ENCODE assay signal across 16 cellular contexts in the genomic region with DNA sequence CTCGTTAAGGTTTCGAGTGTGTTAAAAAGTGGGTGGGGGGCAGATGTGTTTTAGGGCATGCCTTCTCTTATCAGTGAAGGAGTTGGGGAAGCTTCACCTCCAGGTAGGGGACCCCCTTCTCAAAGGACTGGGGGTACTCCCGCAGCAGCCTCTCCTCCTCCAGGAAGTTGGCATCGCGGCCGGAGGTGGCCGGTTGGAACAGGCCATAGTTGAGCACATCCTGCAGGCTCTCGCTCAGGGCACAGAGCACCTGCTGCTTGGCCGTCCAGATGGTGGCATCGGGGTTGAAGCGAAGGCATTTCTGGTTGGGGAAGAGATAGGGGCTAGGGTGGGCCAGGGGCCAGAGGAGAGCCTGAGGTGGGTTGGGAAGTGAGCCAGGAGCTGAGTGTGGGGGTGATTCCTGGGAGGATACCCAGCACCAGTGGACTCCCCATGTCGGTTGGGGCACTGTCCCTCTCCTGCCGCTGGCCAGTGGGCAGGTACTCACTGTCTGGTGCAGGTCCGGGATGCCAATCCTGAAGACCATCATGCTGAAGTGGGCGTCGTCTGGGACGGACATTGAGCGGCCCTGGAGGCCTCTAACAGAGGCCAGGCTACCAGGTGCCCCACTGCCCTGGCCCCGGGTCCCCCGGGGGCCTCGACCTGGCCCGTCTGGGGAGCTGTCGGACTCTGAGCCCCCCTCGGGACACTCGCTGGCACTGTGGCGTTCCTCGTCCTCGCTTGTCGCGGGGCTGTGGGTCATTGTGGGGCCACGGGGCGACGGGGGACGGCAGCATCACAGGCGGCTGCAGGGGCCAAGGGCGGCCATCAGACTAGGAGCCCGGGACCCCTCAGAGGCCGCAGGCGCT. TPM values are rescaled to one million over a fixed set of nuclear protein-coding genes. Genes with fewer than 3 reads are reported as not detected.
A peak's percentile ranks its signal among the peaks of the same experiment; 100 is the strongest.
DNase-seq lines count a peak whose midpoint lies in the region; ATAC-seq and TF ChIP-seq lines count a peak whose summit lies in the region.
"Had no signal": no experiment of that assay in that cellular context is flagged by ENCODE, and none has a peak within 500 bp of the region (broad histone marks: within the 10 kb centered on the region; RNA-seq: fewer than 3 reads in every experiment).

No MANE protein-coding gene starts in this region.

- ATAC-seq in CD4-positive, alpha-beta T cell (ENCODE audit: poor library complexity) = no peak
- ATAC-seq in foreskin keratinocyte = no peak
- ATAC-seq: GM23338 had no signal

- CTCF ChIA-PET in CD4-positive, alpha-beta T cell (lab: Charles Lee) = no interaction called here

- H3K27ac Mint-ChIP-seq in CD4-positive, alpha-beta T cell = no peak overlapping the region
- H3K27ac Mint-ChIP-seq in endothelial cell (ENCODE audit: unreplicated experiment) (no peak overlapping the region), neural crest cell (ENCODE audit: unreplicated experiment) (no peak overlapping the region)
- H3K27ac Mint-ChIP-seq: CD4-positive, CD25-positive, alpha-beta regulatory T cell; GM23338; IgD-negative memory B cell had no signal

- H3K36me3 ChIP-seq in MM.1S (replicated peaks; ENCODE audit: insufficient read depth, low read length) = no peaks in the 10 kb centered on the region
- H3K36me3 ChIP-seq: HAP-1 had no signal

- H3K27ac ChIP-seq in CD4-positive, alpha-beta T cell (ENCODE audit: low read depth, low read length) = no peak overlapping the region
- H3K27ac ChIP-seq in MM.1S (ENCODE audit: low read length) = no peak overlapping the region
- no peak overlapping the region for H3K27ac ChIP-seq in foreskin keratinocyte
- H3K27ac ChIP-seq: A549 had no signal

- no peak overlapping the region for H2AFZ ChIP-seq in MM.1S (ENCODE audit: low read length)
- H2AFZ ChIP-seq: GM23338 had no signal

- peaks cover 63% of the 10 kb centered on the region for H3K27me3 ChIP-seq in CD4-positive, alpha-beta T cell (ENCODE audit: control insufficient read depth, insufficient read depth, low read length)
- H3K27me3 ChIP-seq in MM.1S (replicated peaks; ENCODE audit: insufficient read depth, low read length) = peaks cover 71% of the 10 kb centered on the region
- H3K27me3 ChIP-seq in foreskin keratinocyte = peaks cover 47% of the 10 kb centered on the region

- H3K36me3 Mint-ChIP-seq in CD4-positive, alpha-beta T cell (ENCODE audit: low read depth) = no peaks in the 10 kb centered on the region
- H3K36me3 Mint-ChIP-seq in endothelial cell (ENCODE audit: low read depth, unreplicated experiment) (peaks cover 13% of the 10 kb centered on the region), neural crest cell (ENCODE audit: low read depth) (no peaks in the 10 kb centered on the region)
- H3K36me3 Mint-ChIP-seq: CD4-positive, CD25-positive, alpha-beta regulatory T cell; IgD-negative memory B cell had no signal

- H3K27me3 Mint-ChIP-seq in CD4-positive, alpha-beta T cell = peaks cover 67% of the 10 kb centered on the region
- peaks cover 17% of the 10 kb centered on the region for H3K27me3 Mint-ChIP-seq in endothelial cell (ENCODE audit: unreplicated experiment)
- peaks cover 38% of the 10 kb centered on the region for H3K27me3 Mint-ChIP-seq in neural crest cell (ENCODE audit: low read depth)

- H3K9me2 ChIP-seq in MM.1S (replicated peaks; ENCODE audit: insufficient read depth, low read length) = no peaks in the 10 kb centered on the region

- TF ChIP-seq CTCF in CD4-positive, alpha-beta T cell (IDR thresholded peaks at IDR 0.05) = no peak
- no peak for TF ChIP-seq CTCF in endothelial cell (IDR thresholded peaks at IDR 0.05; ENCODE audit: unreplicated experiment)
- TF ChIP-seq CTCF in neural crest cell (conservative IDR thresholded peaks at IDR 0.05) = no peak
- TF ChIP-seq CTCF in MM.1S (IDR thresholded peaks at IDR 0.05; ENCODE audit: low read length) = no peak
- TF ChIP-seq CTCF in foreskin keratinocyte (conservative IDR thresholded peaks at IDR 0.05) = no peak

- no peaks in the 10 kb centered on the region for H3K9me3 Mint-ChIP-seq in CD4-positive, alpha-beta T cell
- H3K9me3 Mint-ChIP-seq in endothelial cell (ENCODE audit: unreplicated experiment) (peaks cover 29% of the 10 kb centered on the region), neural crest cell (no peaks in the 10 kb centered on the region)

- H3K79me2 ChIP-seq in MM.1S (ENCODE audit: low read length) = no peaks in the 10 kb centered on the region

- no peaks in the 10 kb centered on the region for H3F3A ChIP-seq in MM.1S (ENCODE audit: insufficient read depth, low read length)

- H3K4me1 Mint-ChIP-seq in CD4-positive, alpha-beta T cell (ENCODE audit: low read depth) = peaks cover 25% of the 10 kb centered on the region
- H3K4me1 Mint-ChIP-seq in endothelial cell (ENCODE audit: unreplicated experiment) (no peaks in the 10 kb centered on the region), neural crest cell (peaks cover 8% of the 10 kb centered on the region)
- H3K4me1 Mint-ChIP-seq: GM23338 had no signal

- H3K9me3 ChIP-seq in CD4-positive, alpha-beta T cell (ENCODE audit: control insufficient read depth, low read length) = no peaks in the 10 kb centered on the region
- no peaks in the 10 kb centered on the region for H3K9me3 ChIP-seq in MM.1S (replicated peaks; ENCODE audit: insufficient read depth, low read length)
- H3K9me3 ChIP-seq: A549, HAP-1 had no signal

- H3K4me2 ChIP-seq in MM.1S (ENCODE audit: low read depth, low read length) = no peak overlapping the region
- H3K4me2 ChIP-seq: A549 had no signal

- H3K4me1 ChIP-seq in MM.1S (ENCODE audit: low read length) = no peaks in the 10 kb centered on the region
- H3K4me1 ChIP-seq in foreskin keratinocyte = no peaks in the 10 kb centered on the region
- H3K4me1 ChIP-seq: HAP-1 had no signal

- H3K4me3 ChIP-seq in MM.1S (ENCODE audit: low read length) = no peak overlapping the region
- H3K4me3 ChIP-seq: A549, HAP-1 had no signal

- POLR2A ChIA-PET in CD4-positive, alpha-beta T cell (lab: Charles Lee) = no interaction called here

- intact Hi-C loops in CD4-positive, alpha-beta T cell (cut with DNase I, micrococcal nuclease) = no loop called here

- H3K4me3 Mint-ChIP-seq in CD4-positive, alpha-beta T cell = peak overlapping the region; percentile 58
- H3K4me3 Mint-ChIP-seq in endothelial cell (ENCODE audit: unreplicated experiment) (peak overlapping the region; percentile 31), neural crest cell (peak overlapping the region; percentile 76)
- H3K4me3 Mint-ChIP-seq: GM23338 had no signal

- DNase-seq in CD4-positive, alpha-beta T cell = no peak
- DNase-seq in endothelial cell (ENCODE audit: low spot score) (no peak), neural crest cell (ENCODE audit: low read depth, low spot score) (no peak), NCI-H128 (lab: John Stamatoyannopoulos, UW; ENCODE audit: unreplicated experiment) (no peak), MM.1S (no peak), foreskin keratinocyte (no peak), DMS53 (lab: John Stamatoyannopoulos, UW) (no peak)
- DNase-seq: CD4-positive, CD25-positive, alpha-beta regulatory T cell; DMS79 treated with DMSO at 0.1 percent for 48 hours; EL had no signal

- no peak overlapping the region for H3K9ac ChIP-seq in MM.1S (ENCODE audit: low read length)

- no peaks in the 10 kb centered on the region for H4K20me1 ChIP-seq in MM.1S (ENCODE audit: insufficient read depth, low read length)

RNA-seq across cellular contexts. Expression of gene SHANK1, which starts 3.2 kb away (rescaled TPM):
- not detected for total RNA-seq in CD4-positive, alpha-beta T cell
- total RNA-seq in endothelial cell (ENCODE audit: unreplicated experiment) = 6.5 TPM
- total RNA-seq in neural crest cell = 6.7 and 6.8 TPM in 2 replicates
- total RNA-seq in foreskin keratinocyte = 0.21 and 0.37 TPM in 2 replicates
- polyA plus RNA-seq in foreskin keratinocyte = 0.08 and 0.15 TPM in 2 replicates
- total RNA-seq: CD4-positive, CD25-positive, alpha-beta regulatory T cell; HT-29 had no signal
- polyA plus RNA-seq: CD4-positive, CD25-positive, alpha-beta regulatory T cell; IgD-negative memory B cell had no signal

RNA-seq across cellular contexts. Expression of gene CLEC11A, which starts 6.8 kb away (rescaled TPM):
- 1 to 10 TPM; 3.1 to 3.3 TPM for total RNA-seq in CD4-positive, alpha-beta T cell
- total RNA-seq in endothelial cell (ENCODE audit: unreplicated experiment) (37.3 TPM), neural crest cell (7.6 and 7.9 TPM in 2 replicates), foreskin keratinocyte (1.7 and 2.1 TPM in 2 replicates)
- 3.0 and 4.9 TPM in 2 replicates for polyA plus RNA-seq in foreskin keratinocyte

RNA-seq across cellular contexts. Expression of gene GPR32, which starts 53.9 kb away (rescaled TPM):
- total RNA-seq in CD4-positive, alpha-beta T cell = not detected
- total RNA-seq in endothelial cell (ENCODE audit: unreplicated experiment) = not detected
- total RNA-seq in neural crest cell = not detected in 2 replicates
- total RNA-seq in foreskin keratinocyte = not detected in 2 replicates
- polyA plus RNA-seq in foreskin keratinocyte = not detected in 2 replicates
- total RNA-seq: CD4-positive, CD25-positive, alpha-beta regulatory T cell; GM23338; HT-29 had no signal
- polyA plus RNA-seq: A549; BJ; CD4-positive, CD25-positive, alpha-beta regulatory T cell; GM23338; IgD-negative memory B cell had no signal
